1 cellular context compared by ENCODE assay signal in genomic region chr9:72897069-72897649, GRCh38.
A peak's percentile ranks its signal among the peaks of the same experiment; 100 is the strongest.
TF ChIP-seq lines count a peak whose summit lies in the region.

No MANE protein-coding gene starts in this region.

TF ChIP-seq in A549, 52 proteins besides CTCF, POLR2A, EP300 and RAD21 (continued from another document):
- TF ChIP-seq, protein P1, sequence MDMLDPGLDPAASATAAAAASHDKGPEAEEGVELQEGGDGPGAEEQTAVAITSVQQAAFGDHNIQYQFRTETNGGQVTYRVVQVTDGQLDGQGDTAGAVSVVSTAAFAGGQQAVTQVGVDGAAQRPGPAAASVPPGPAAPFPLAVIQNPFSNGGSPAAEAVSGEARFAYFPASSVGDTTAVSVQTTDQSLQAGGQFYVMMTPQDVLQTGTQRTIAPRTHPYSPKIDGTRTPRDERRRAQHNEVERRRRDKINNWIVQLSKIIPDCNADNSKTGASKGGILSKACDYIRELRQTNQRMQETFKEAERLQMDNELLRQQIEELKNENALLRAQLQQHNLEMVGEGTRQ (IDR thresholded peaks at IDR 0.05) = no peak
- TF ChIP-seq GATA3 (IDR thresholded peaks at IDR 0.05; ENCODE audit: borderline replicate concordance) = no peak; the same call in 1 of the 2 replicates
- TF ChIP-seq RFX5 (IDR thresholded peaks at IDR 0.05) = no peak
- TF ChIP-seq JUN (IDR thresholded peaks at IDR 0.05) = peak; percentile 56 to 97; a peak in 4 of 5 replicates
- no peak for TF ChIP-seq ZFP36 (IDR thresholded peaks at IDR 0.05; ENCODE audit: borderline replicate concordance, partially characterized antibody)
- TF ChIP-seq, protein P2, sequence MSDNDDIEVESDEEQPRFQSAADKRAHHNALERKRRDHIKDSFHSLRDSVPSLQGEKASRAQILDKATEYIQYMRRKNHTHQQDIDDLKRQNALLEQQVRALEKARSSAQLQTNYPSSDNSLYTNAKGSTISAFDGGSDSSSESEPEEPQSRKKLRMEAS (IDR thresholded peaks at IDR 0.05) = no peak
- TF ChIP-seq KDM5A (IDR thresholded peaks at IDR 0.05) = no peak
- TF ChIP-seq NFE2L2 (conservative IDR thresholded peaks at IDR 0.05; ENCODE audit: low read length) = no peak
- TF ChIP-seq E2F6 (IDR thresholded peaks at IDR 0.05; ENCODE audit: borderline replicate concordance, low read depth) = no peak
- TF ChIP-seq ELK1 (IDR thresholded peaks at IDR 0.05; ENCODE audit: low read depth, low read length) = no peak
- TF ChIP-seq HOXB5 (CRISPR knock-in tag; IDR thresholded peaks at IDR 0.05) = no peak
- no peak for TF ChIP-seq RCOR1 (IDR thresholded peaks at IDR 0.05; ENCODE audit: low read depth, low read length)
- no peak; the same call in 1 of the 2 replicates for TF ChIP-seq JUNB (IDR thresholded peaks at IDR 0.05)
- TF ChIP-seq TFCP2L1 (CRISPR knock-in tag; IDR thresholded peaks at IDR 0.05) = peak; percentile 79
- TF ChIP-seq EHMT2 (IDR thresholded peaks at IDR 0.05; ENCODE audit: low read depth) = no peak
- no peak for TF ChIP-seq NR3C1 (IDR thresholded peaks at IDR 0.05)
- no peak for TF ChIP-seq ZC3H11A (IDR thresholded peaks at IDR 0.05)
- no peak for TF ChIP-seq CBX2 (IDR thresholded peaks at IDR 0.05; ENCODE audit: borderline replicate concordance, low read depth)
- TF ChIP-seq TP53 (CRISPR knock-in tag; IDR thresholded peaks at IDR 0.05) = peak; percentile 20
- no peak for TF ChIP-seq HDAC2 (IDR thresholded peaks at IDR 0.05)
- TF ChIP-seq HOXA7 (CRISPR knock-in tag; IDR thresholded peaks at IDR 0.05) = peak; percentile 94
- no peak for TF ChIP-seq CEBPB (IDR thresholded peaks at IDR 0.05)
- TF ChIP-seq HOXB13 (CRISPR knock-in tag; IDR thresholded peaks at IDR 0.05; ENCODE audit: low read depth) = no peak
- TF ChIP-seq ZNF302 (CRISPR knock-in tag; IDR thresholded peaks at IDR 0.05) = no peak
- TF ChIP-seq ESRRA (IDR thresholded peaks at IDR 0.05; ENCODE audit: borderline replicate concordance, low read length) = no peak
- TF ChIP-seq SREBF2 (IDR thresholded peaks at IDR 0.05) = no peak
- peak; percentile 38; the same call in 1 of the 2 replicates for TF ChIP-seq PBX3 (IDR thresholded peaks at IDR 0.05)
- TF ChIP-seq MAFK (IDR thresholded peaks at IDR 0.05; ENCODE audit: partially characterized antibody) = no peak
- no peak for TF ChIP-seq FOSL2 (IDR thresholded peaks at IDR 0.05)
- TF ChIP-seq FOSL2 (CRISPR knock-in tag; IDR thresholded peaks at IDR 0.05) = no peak; the same call in none of the 2 replicates
- TF ChIP-seq, protein P3, sequence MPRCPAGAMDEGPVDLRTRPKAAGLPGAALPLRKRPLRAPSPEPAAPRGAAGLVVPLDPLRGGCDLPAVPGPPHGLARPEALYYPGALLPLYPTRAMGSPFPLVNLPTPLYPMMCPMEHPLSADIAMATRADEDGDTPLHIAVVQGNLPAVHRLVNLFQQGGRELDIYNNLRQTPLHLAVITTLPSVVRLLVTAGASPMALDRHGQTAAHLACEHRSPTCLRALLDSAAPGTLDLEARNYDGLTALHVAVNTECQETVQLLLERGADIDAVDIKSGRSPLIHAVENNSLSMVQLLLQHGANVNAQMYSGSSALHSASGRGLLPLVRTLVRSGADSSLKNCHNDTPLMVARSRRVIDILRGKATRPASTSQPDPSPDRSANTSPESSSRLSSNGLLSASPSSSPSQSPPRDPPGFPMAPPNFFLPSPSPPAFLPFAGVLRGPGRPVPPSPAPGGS (IDR thresholded peaks at IDR 0.05) = no peak; the same call in 2 of the 3 replicates
- no peak for TF ChIP-seq CHD2 (IDR thresholded peaks at IDR 0.05; ENCODE audit: low read length, partially characterized antibody)
